ENCODE assay signal across 27 cellular contexts in the genomic region with DNA sequence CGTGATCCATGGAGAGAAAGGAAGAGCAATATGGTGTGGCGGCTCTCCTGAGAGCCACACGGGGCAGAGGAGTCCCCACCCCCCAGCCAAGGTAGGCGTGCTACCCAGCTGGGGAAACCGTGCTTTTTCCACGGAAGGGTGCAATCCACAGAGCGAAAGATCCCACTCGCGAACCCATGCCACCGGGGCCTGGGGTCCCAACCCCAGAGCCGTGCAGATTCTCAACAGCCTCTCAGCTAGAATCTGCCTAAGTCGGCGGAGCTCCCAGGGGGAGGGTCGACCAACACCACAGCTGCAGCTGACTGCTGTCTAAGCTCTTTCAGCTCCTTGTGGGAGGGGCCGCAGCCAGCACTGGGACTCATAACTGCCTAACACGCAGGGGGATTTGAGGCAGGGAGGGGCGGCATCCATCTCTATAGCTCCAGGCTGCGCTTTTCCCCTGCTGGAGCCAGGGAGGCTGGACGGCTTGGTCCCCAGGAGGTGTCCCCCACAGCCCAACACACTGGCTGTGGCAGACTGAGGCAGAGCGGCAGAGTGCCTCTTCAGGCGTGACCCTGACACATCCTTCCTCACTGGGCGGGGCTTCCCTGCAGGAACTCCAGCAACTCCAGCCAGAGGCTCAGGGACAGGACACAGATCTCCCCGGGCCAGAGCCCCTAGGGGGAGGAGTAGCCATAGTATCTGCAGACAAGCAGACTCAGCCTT.
DNase-seq lines count a peak whose midpoint lies in the region; ATAC-seq and TF ChIP-seq lines count a peak whose summit lies in the region.
"Had no signal": no experiment of that assay in that cellular context is flagged by ENCODE, and none has a peak within 500 bp of the region (broad histone marks: within the 10 kb centered on the region; RNA-seq: fewer than 3 reads in every experiment).

No MANE protein-coding gene starts in this region.

- no peak overlapping the region for H3K4me3 ChIP-seq in left ventricle myocardium inferior
- H3K4me3 ChIP-seq: GM12878, HAP-1, suprapubic skin had no signal

- DNase-seq in SK-N-DZ (ENCODE audit: low spot score) (peak; percentile 7), left ventricle myocardium inferior (peak; percentile 23), posterior vena cava (ENCODE audit: low spot score) (peak; percentile 68), SKM-1 treated with dmso at 0.1 percent for 144 hours (lab: John Stamatoyannopoulos, UW; ENCODE audit: unreplicated experiment) (no peak), NCI-H2107 (lab: John Stamatoyannopoulos, UW) (no peak), T-helper 9 cell (no peak)
- DNase-seq: ACHN; activated CD4-positive, alpha-beta T cell treated with anti-CD3 and anti-CD28 coated beads for 4 hours; activated CD8-positive, alpha-beta memory T cell treated with anti-CD3 and anti-CD28 coated beads for 24 hours; activated T-cell treated with anti-CD3 and anti-CD28 coated beads, Interleukin-2, amount 50 U/mL, for 24 hours; C1 segment of cervical spinal cord; DMS79 treated with DMSO at 0.1 percent for 48 hours; effector memory CD4-positive, alpha-beta T cell; foreskin keratinocyte; MM.1S; NCI-H1417 treated with DMSO at 0.1 percent for 48 hours; NCI-H446 treated with DMSO at 0.1 percent for 48 hours; nucleus accumbens; PC-3; stimulated activated CD4-positive, alpha-beta T cell treated with anti-CD3 and anti-CD28 coated beads, Interleukin-2, amount 100 ng/mL, for 48 hours had no signal

- H3K36me3 ChIP-seq in ES-I3 (ENCODE audit: insufficient read depth, low read length) (no peaks in the 10 kb centered on the region), left ventricle myocardium inferior (no peaks in the 10 kb centered on the region)
- H3K36me3 ChIP-seq: HAP-1, suprapubic skin had no signal

- ATAC-seq in GM18909 (IDR thresholded peaks at IDR 0.05; ENCODE audit: poor library complexity, unreplicated experiment): no peak
- ATAC-seq: foreskin keratinocyte; GM12878; PC-3; stimulated activated effector memory CD8-positive, alpha-beta T cell treated with anti-CD3 and anti-CD28 coated beads, Interleukin-12 subunit alpha, Interleukin-12 subunit beta, amount 100 ng/mL, for 72 hours had no signal

- H3K9ac ChIP-seq in ES-I3 (ENCODE audit: low read depth, low read length): peak overlapping the region; percentile 25; the same call in 1 of the 2 replicates

- no peaks in the 10 kb centered on the region for H3K27me3 ChIP-seq in left ventricle myocardium inferior (ENCODE audit: low read depth)
- H3K27me3 ChIP-seq: foreskin keratinocyte, suprapubic skin had no signal

- peak overlapping the region; percentile 41 for H3K27ac ChIP-seq in left ventricle myocardium inferior (replicated peaks)
- H3K27ac ChIP-seq: foreskin keratinocyte, suprapubic skin had no signal

- no peak for TF ChIP-seq CTCF in left ventricle myocardium inferior (IDR thresholded peaks at IDR 0.05; ENCODE audit: borderline replicate concordance)

- intact Hi-C loops in left ventricle myocardium inferior (cut with micrococcal nuclease): no loop called here
- intact Hi-C loops in posterior vena cava (cut with DNase I): loop anchor here in 1 of 2 donors (5.0 kb wide), 1 partner anchor 1277 kb away; no protein-coding TSS in a partner anchor

- H3K9me3 ChIP-seq in ES-I3 (ENCODE audit: control insufficient read depth, insufficient read depth, low read length) (no peaks in the 10 kb centered on the region), left ventricle myocardium inferior (replicated peaks) (peaks cover 24% of the 10 kb centered on the region)
- H3K9me3 ChIP-seq: Caco-2, HAP-1, suprapubic skin had no signal

- no peaks in the 10 kb centered on the region for H3K4me1 ChIP-seq in ES-I3 (ENCODE audit: insufficient read depth, low read length)
- H3K4me1 ChIP-seq in left ventricle myocardium inferior: no peaks in the 10 kb centered on the region
- H3K4me1 ChIP-seq: Caco-2, HAP-1, suprapubic skin had no signal

Comparison
In these comparisons a context has a peak if more than half of its experiments do, and no peak if none do; other contexts are left out.
1. DNase-seq: peak in SK-N-DZ (single experiment), left ventricle myocardium inferior (single experiment) and posterior vena cava (single experiment); none in SKM-1 treated with dmso at 0.1 percent for 144 hours (single experiment), NCI-H2107 (single experiment) and T-helper 9 cell (single experiment).